ENCODE assay signal across 18 cellular contexts in genomic region chr11:88169881-88170280, GRCh38. TPM values are rescaled to one million over a fixed set of nuclear protein-coding genes. Genes with fewer than 3 reads are reported as not detected.
DNase-seq lines count a peak whose midpoint lies in the region; ATAC-seq and TF ChIP-seq lines count a peak whose summit lies in the region.
"Had no signal": no experiment of that assay in that cellular context is flagged by ENCODE, and none has a peak within 500 bp of the region (broad histone marks: within the 10 kb centered on the region; RNA-seq: fewer than 3 reads in every experiment).

No MANE protein-coding gene starts in this region.

- no peak for TF ChIP-seq POLR2A in breast epithelium (IDR thresholded peaks at IDR 0.05)

- peak overlapping the region; percentile 70 for H3K27ac Mint-ChIP-seq in MCF 10A (ENCODE audit: low read depth, unreplicated experiment)
- peak overlapping the region; percentile 39 for H3K27ac Mint-ChIP-seq in mesothelial cell of epicardium
- no peak overlapping the region for H3K27ac Mint-ChIP-seq in activated naive CD4-positive, alpha-beta T cell treated with anti-CD3 and anti-CD28 coated beads for 36 hours
- H3K27ac Mint-ChIP-seq: CD14-positive monocyte; CD4-positive, alpha-beta memory T cell; GM23338 had no signal

- POLR2A ChIA-PET in MCF 10A (lab: Yijun Ruan, JAX), result interaction anchor here (0.6 to 4.5 kb wide), 10 partner anchors 8 to 120 kb away, joined by 3 to 28 read pairs (median 3); no protein-coding TSS in a partner anchor

- intact Hi-C loops in MCF 10A (cut with micrococcal nuclease), result loop anchor here (5.0 to 10.0 kb wide), 4 partner anchors 68 to 705 kb away; no protein-coding TSS in a partner anchor
- intact Hi-C loops in breast epithelium (cut with DNase I; ENCODE audit: low total_unique reads), result loop anchor here (5.0 kb wide), 1 partner anchor 952 kb away; no protein-coding TSS in a partner anchor
- intact Hi-C loops in activated naive CD4-positive, alpha-beta T cell treated with anti-CD3 and anti-CD28 coated beads for 36 hours (cut with micrococcal nuclease), result no loop called here

- no peak for ATAC-seq in GM21619 (IDR thresholded peaks at IDR 0.05; ENCODE audit: unreplicated experiment)
- ATAC-seq: A549, GM23338 had no signal

- H3K9me3 Mint-ChIP-seq in MCF 10A (ENCODE audit: unreplicated experiment), result no peaks in the 10 kb centered on the region
- no peaks in the 10 kb centered on the region for H3K9me3 Mint-ChIP-seq in mesothelial cell of epicardium
- no peaks in the 10 kb centered on the region for H3K9me3 Mint-ChIP-seq in activated naive CD4-positive, alpha-beta T cell treated with anti-CD3 and anti-CD28 coated beads for 36 hours
- H3K9me3 Mint-ChIP-seq: CD14-positive monocyte; CD4-positive, alpha-beta memory T cell; GM23338 had no signal

- no peaks in the 10 kb centered on the region for H3K27me3 ChIP-seq in breast epithelium
- H3K27me3 ChIP-seq: BLaER1 had no signal

- peaks cover 0 to 3% of the 10 kb centered on the region in 2 donors for H3K4me1 ChIP-seq in breast epithelium
- H3K4me1 ChIP-seq: A549 had no signal

- H3K9me3 ChIP-seq in breast epithelium, result no peaks in the 10 kb centered on the region
- H3K9me3 ChIP-seq: A549, BLaER1 had no signal

- H3K4me3 Mint-ChIP-seq in MCF 10A (ENCODE audit: unreplicated experiment) (peak overlapping the region; percentile 40), mesothelial cell of epicardium (peak overlapping the region; percentile 6)
- H3K4me3 Mint-ChIP-seq in activated naive CD4-positive, alpha-beta T cell treated with anti-CD3 and anti-CD28 coated beads for 36 hours, result no peak overlapping the region
- H3K4me3 Mint-ChIP-seq: CD14-positive monocyte; CD4-positive, alpha-beta memory T cell; GM23338 had no signal

- H3K27me3 Mint-ChIP-seq in MCF 10A (ENCODE audit: insufficient read depth, unreplicated experiment) (no peaks in the 10 kb centered on the region), mesothelial cell of epicardium (ENCODE audit: low read depth) (no peaks in the 10 kb centered on the region)
- H3K27me3 Mint-ChIP-seq in activated naive CD4-positive, alpha-beta T cell treated with anti-CD3 and anti-CD28 coated beads for 36 hours (ENCODE audit: low read depth), result peaks cover 8% of the 10 kb centered on the region

- H3K36me3 Mint-ChIP-seq in MCF 10A (ENCODE audit: insufficient read depth, unreplicated experiment) (peaks cover 16% of the 10 kb centered on the region), mesothelial cell of epicardium (peaks cover 15% of the 10 kb centered on the region)
- H3K36me3 Mint-ChIP-seq in activated naive CD4-positive, alpha-beta T cell treated with anti-CD3 and anti-CD28 coated beads for 36 hours (ENCODE audit: low read depth), result no peaks in the 10 kb centered on the region
- H3K36me3 Mint-ChIP-seq: CD14-positive monocyte; CD4-positive, alpha-beta memory T cell had no signal

- TSS peak; percentile 95 for BruUV-seq in MCF 10A (replicated peaks; lab: Mats Ljungman, UMichigan)

- DNase-seq in MCF 10A (ENCODE audit: unreplicated experiment) (peak; percentile 18), breast epithelium (ENCODE audit: low spot score in 2 of 2) (no peak), epithelial cell of esophagus (ENCODE audit: low read depth) (peak; percentile 77), mesothelial cell of epicardium (ENCODE audit: low spot score in 2 of 2, unreplicated experiment in 2 of 2) (no peak), GM20000 (ENCODE audit: low spot score) (no peak)
- DNase-seq in activated naive CD4-positive, alpha-beta T cell treated with anti-CD3 and anti-CD28 coated beads for 36 hours, result no peak
- DNase-seq: AML-193; CD4-positive, alpha-beta memory T cell; DMS153; DMS79; GDM1; HCEC 1CT had no signal

- H3K36me3 ChIP-seq in breast epithelium, result no peaks in the 10 kb centered on the region
- H3K36me3 ChIP-seq: BLaER1 had no signal

- H3K4me3 ChIP-seq in breast epithelium, result no peak overlapping the region
- peak overlapping the region; percentile 1 for H3K4me3 ChIP-seq in epithelial cell of esophagus (ENCODE audit: low read length)
- H3K4me3 ChIP-seq: A549, BLaER1, GM23338 had no signal

- CTCF ChIA-PET in MCF 10A (lab: Yijun Ruan, JAX), result interaction anchor here (0.6 to 2.6 kb wide), 11 partner anchors 11 to 706 kb away, joined by 3 to 16 read pairs (median 3); no protein-coding TSS in a partner anchor
- CTCF ChIA-PET in activated naive CD4-positive, alpha-beta T cell treated with anti-CD3 and anti-CD28 coated beads for 36 hours (lab: Charles Lee), result interaction anchor here (0.7 kb wide), 1 partner anchor 348 kb away, joined by 3 read pairs; no protein-coding TSS in a partner anchor

- H3K4me1 Mint-ChIP-seq in MCF 10A (ENCODE audit: insufficient read depth, unreplicated experiment), result peaks cover 45% of the 10 kb centered on the region
- H3K4me1 Mint-ChIP-seq in mesothelial cell of epicardium, result peaks cover 67% of the 10 kb centered on the region
- H3K4me1 Mint-ChIP-seq in activated naive CD4-positive, alpha-beta T cell treated with anti-CD3 and anti-CD28 coated beads for 36 hours (ENCODE audit: low read depth), result peaks cover 15% of the 10 kb centered on the region

- no peak overlapping the region for H3K27ac ChIP-seq in breast epithelium
- H3K27ac ChIP-seq: 22Rv1, A549, BLaER1 had no signal

- TF ChIP-seq CTCF in MCF 10A (IDR thresholded peaks at IDR 0.05; ENCODE audit: unreplicated experiment) (no peak), breast epithelium (IDR thresholded peaks at IDR 0.05) (no peak), epithelial cell of esophagus (IDR thresholded peaks at IDR 0.05; ENCODE audit: insufficient read depth, low read depth, low read length, missing control alignments) (no peak), mesothelial cell of epicardium (IDR thresholded peaks at IDR 0.05; ENCODE audit: unreplicated experiment) (no peak), GM20000 (IDR thresholded peaks at IDR 0.05; ENCODE audit: extremely low read depth, missing control alignments) (no peak)

RNA-seq across cellular contexts. Expression of gene RAB38, which starts 5.4 kb away (rescaled TPM):
- 77.7 and 80.9 TPM in 2 replicates for total RNA-seq in MCF 10A (2022)
- total RNA-seq in breast epithelium, result 10 to 100 TPM in 1 of 3 donors, 1 to 10 TPM in 2; 1.6 to 14.8 (median 5.2) TPM
- total RNA-seq in mesothelial cell of epicardium, result 44.3 to 48.4 TPM (median 46.7 TPM) in 3 replicates
- total RNA-seq in activated naive CD4-positive, alpha-beta T cell treated with anti-CD3 and anti-CD28 coated beads for 36 hours, result under 1 TPM; 0.69 to 0.72 TPM

Comparison
In these comparisons a context has a peak if more than half of its experiments do, and no peak if none do; other contexts are left out.
1. DNase-seq: peak in MCF 10A (single experiment) and epithelial cell of esophagus (single experiment); none in breast epithelium (0 of 2), mesothelial cell of epicardium (0 of 2), activated naive CD4-positive, alpha-beta T cell treated with anti-CD3 and anti-CD28 coated beads for 36 hours (single experiment) and GM20000 (single experiment).